15 cellular contexts compared by ENCODE assay signal in the genomic region with DNA sequence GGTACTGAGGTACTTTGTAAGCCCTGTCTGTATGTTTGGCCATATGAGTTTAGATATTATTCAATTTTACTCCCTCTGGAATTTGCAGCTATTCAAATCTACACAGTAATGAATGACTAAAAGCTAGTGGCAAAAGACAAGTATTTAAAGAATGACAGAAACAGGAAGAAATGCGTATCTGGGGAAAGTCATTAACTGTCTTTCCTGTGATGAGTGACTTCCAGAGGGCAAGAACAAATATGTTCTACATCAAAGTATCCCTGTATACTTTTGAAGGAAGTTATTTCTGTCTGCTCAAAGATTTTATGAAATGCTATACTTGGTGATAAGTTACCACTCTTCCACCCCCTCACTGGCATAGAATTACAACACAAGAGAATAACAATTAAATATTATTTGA.
A peak's percentile ranks its signal among the peaks of the same experiment; 100 is the strongest.
DNase-seq lines count a peak whose midpoint lies in the region; ATAC-seq and TF ChIP-seq lines count a peak whose summit lies in the region.
"Had no signal": no experiment of that assay in that cellular context is flagged by ENCODE, and none has a peak within 500 bp of the region (broad histone marks: within the 10 kb centered on the region; RNA-seq: fewer than 3 reads in every experiment).

No MANE protein-coding gene starts in this region.

- H3K9ac ChIP-seq in adipocyte (ENCODE audit: low read length) = no peak overlapping the region
- H3K9ac ChIP-seq: neural progenitor cell had no signal

- H3K4me1 ChIP-seq in adipocyte (ENCODE audit: control insufficient read depth, insufficient read depth, low read length) = peaks cover 34% of the 10 kb centered on the region
- peaks cover 49% of the 10 kb centered on the region for H3K4me1 ChIP-seq in foreskin keratinocyte
- H3K4me1 ChIP-seq: neural progenitor cell had no signal

- no peak for TF ChIP-seq CTCF in foreskin keratinocyte (conservative IDR thresholded peaks at IDR 0.05)

- H3K27ac ChIP-seq in foreskin keratinocyte = peak overlapping the region; percentile 36
- H3K27ac ChIP-seq: neural progenitor cell had no signal

- no peak overlapping the region for H3K4me3 ChIP-seq in adipocyte (ENCODE audit: low read length)
- H3K4me3 ChIP-seq: neural progenitor cell, transverse colon had no signal

- DNase-seq in NCI-H510A treated with DMSO at 0.1 percent for 48 hours (lab: John Stamatoyannopoulos, UW) (peak; percentile 53), NCI-H510A (lab: John Stamatoyannopoulos, UW) (no peak), adipocyte (ENCODE audit: low read depth) (peak; percentile 39), foreskin keratinocyte (peak; percentile 64 to 80), SK-N-DZ (ENCODE audit: low spot score) (no peak), amygdala (lab: John Stamatoyannopoulos, UW) (no peak), NCI-H128 (lab: John Stamatoyannopoulos, UW; ENCODE audit: unreplicated experiment) (no peak)
- DNase-seq: 8988T; activated CD4-positive, alpha-beta memory T cell treated with anti-CD3 and anti-CD28 coated beads for 36 hours; NCI-H748 treated with DMSO at 0.1 percent for 48 hours; right cardiac atrium; transverse colon had no signal

- ATAC-seq in foreskin keratinocyte (no peak), GM18502 (IDR thresholded peaks at IDR 0.05; ENCODE audit: poor library complexity, unreplicated experiment) (no peak)
- ATAC-seq: right cardiac atrium; stimulated activated effector memory CD8-positive, alpha-beta T cell treated with anti-CD3 and anti-CD28 coated beads, Interleukin-12 subunit alpha, Interleukin-12 subunit beta, amount 100 ng/mL, for 72 hours had no signal

- no peaks in the 10 kb centered on the region for H3K9me3 ChIP-seq in adipocyte (ENCODE audit: control insufficient read depth, low read length)
- H3K9me3 ChIP-seq: transverse colon had no signal

- no peaks in the 10 kb centered on the region for H3K36me3 ChIP-seq in adipocyte (ENCODE audit: control insufficient read depth, insufficient read depth, low read length, severe bottlenecking)
- H3K36me3 ChIP-seq: neural progenitor cell, transverse colon had no signal

- H3K27me3 ChIP-seq in adipocyte (replicated peaks; ENCODE audit: control insufficient read depth, insufficient read depth, low read length) (no peaks in the 10 kb centered on the region), foreskin keratinocyte (no peaks in the 10 kb centered on the region)
- H3K27me3 ChIP-seq: neural progenitor cell, transverse colon had no signal

Comparison
In these comparisons a context has a peak if more than half of its experiments do, and no peak if none do; other contexts are left out.
1. DNase-seq: peak in NCI-H510A treated with DMSO at 0.1 percent for 48 hours (single experiment), adipocyte (single experiment) and foreskin keratinocyte (2 of 2); none in NCI-H510A (single experiment), SK-N-DZ (single experiment), amygdala (0 of 56) and NCI-H128 (single experiment).